In genomic region chr11:86068138-86068861, GRCh38 we compare ENCODE assay signal across 8 cellular contexts. TPM values are rescaled to one million over a fixed set of nuclear protein-coding genes. Genes with fewer than 3 reads are reported as not detected.
DNase-seq lines count a peak whose midpoint lies in the region; ATAC-seq and TF ChIP-seq lines count a peak whose summit lies in the region.

No MANE protein-coding gene starts in this region.

- H3K4me2 ChIP-seq in osteoblast (ENCODE audit: insufficient read depth, low read length) = peak overlapping the region; percentile 81

- H3K36me3 ChIP-seq in ACC112 (ENCODE audit: insufficient read depth, low read length) (no peaks in the 10 kb centered on the region), osteoblast (ENCODE audit: insufficient read depth, low read length) (no peaks in the 10 kb centered on the region)

- peak; percentile 96 for DNase-seq in OCI-M1 (lab: John Stamatoyannopoulos, UW)
- DNase-seq in activated naive CD4-positive, alpha-beta T cell treated with Interleukin-2 at 50 U/mL for 16 hours = peak; percentile 44
- peak in 40 of 42 donors; percentile 10 to 74 (median 49) for DNase-seq in head of caudate nucleus
- peak; percentile 73 for DNase-seq in osteoblast (ENCODE audit: insufficient read length, low spot score, missing footprints)
- no peak for DNase-seq in HPDE6-E6E7 (ENCODE audit: extremely low spot score)

- H2AFZ ChIP-seq in ACC112 (ENCODE audit: low read length, unreplicated experiment) (no peak overlapping the region), osteoblast (ENCODE audit: low read length) (no peak overlapping the region)

- H3K4me3 ChIP-seq in ACC112 (ENCODE audit: low read depth, low read length) (peak overlapping the region; percentile 80), osteoblast (ENCODE audit: insufficient read depth, low read length) (peak overlapping the region; percentile 91)

- H3K27me3 ChIP-seq in ACC112 (ENCODE audit: insufficient read depth, low read length) = no peaks in the 10 kb centered on the region
- no peaks in the 10 kb centered on the region for H3K27me3 ChIP-seq in osteoblast (ENCODE audit: insufficient read depth, low read length)

- intact Hi-C loops in head of caudate nucleus (cut with DNase I) = loop anchor here (2.0 kb wide), 3 partner anchors 25 to 125 kb away; no protein-coding TSS in a partner anchor

- H3K9me3 ChIP-seq in osteoblast (ENCODE audit: low read depth, low read length) = no peaks in the 10 kb centered on the region

- H3K4me1 ChIP-seq in ACC112 (ENCODE audit: control insufficient read depth, insufficient read depth, low read length, unreplicated experiment) (peaks cover 25% of the 10 kb centered on the region), osteoblast (ENCODE audit: insufficient read depth, low read length) (peaks cover 41% of the 10 kb centered on the region)

- H4K20me1 ChIP-seq in osteoblast (ENCODE audit: insufficient read depth, low read length) = peaks cover 44% of the 10 kb centered on the region

- H3K79me2 ChIP-seq in ACC112 (ENCODE audit: control insufficient read depth, insufficient read depth, low read length, unreplicated experiment) (peaks cover 56% of the 10 kb centered on the region), osteoblast (ENCODE audit: insufficient read depth, low read length) (peaks cover 56% of the 10 kb centered on the region)

- ATAC-seq in GM18517 (IDR thresholded peaks at IDR 0.05; ENCODE audit: unreplicated experiment) (peak; percentile 8), HG03045 (IDR thresholded peaks at IDR 0.05; ENCODE audit: unreplicated experiment) (peak; percentile 16)

- TF ChIP-seq CTCF in osteoblast (IDR thresholded peaks at IDR 0.05; ENCODE audit: extremely low read depth, low read depth, low read length) = no peak

- peak overlapping the region; percentile 99 for H3K27ac ChIP-seq in ACC112 (ENCODE audit: low read depth, low read length)
- H3K27ac ChIP-seq in osteoblast (ENCODE audit: low read depth, low read length) = peak overlapping the region; percentile 81

RNA-seq across cellular contexts. Expression of gene PICALM, which starts 0.6 kb away (rescaled TPM):
- 313 and 324 TPM in 2 replicates for total RNA-seq in osteoblast
